ENCODE assay signal across 8 cellular contexts in the genomic region with DNA sequence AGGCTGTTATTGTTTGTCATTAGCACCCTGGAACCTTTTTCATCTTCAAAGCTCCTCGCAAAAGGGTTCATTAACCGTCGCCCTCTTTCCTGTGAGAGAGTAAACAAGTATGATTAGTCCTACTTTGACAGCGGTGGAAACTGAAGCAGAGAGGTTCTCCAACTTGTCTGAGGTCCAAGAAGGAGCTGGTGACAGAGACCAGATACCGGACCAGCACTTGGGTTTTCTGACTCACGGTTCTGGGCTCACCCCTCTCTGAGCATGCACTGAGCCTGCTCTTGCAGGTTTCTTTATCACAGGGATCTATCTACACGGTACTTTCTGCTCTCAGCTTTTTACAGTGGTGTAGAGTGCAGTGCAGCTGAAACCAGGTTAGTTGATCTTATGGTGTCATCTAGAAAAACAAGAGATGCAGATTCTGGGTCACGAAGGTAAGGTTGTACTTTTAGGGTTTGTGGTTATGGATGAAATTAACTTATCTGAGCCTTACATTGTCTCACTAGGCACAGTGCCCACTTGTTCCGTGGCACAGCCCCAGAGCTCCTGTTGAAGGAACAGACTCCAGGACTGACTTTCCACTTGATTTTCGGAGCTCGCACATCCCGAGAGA.
DNase-seq lines count a peak whose midpoint lies in the region; ATAC-seq, FAIRE-seq and TF ChIP-seq lines count a peak whose summit lies in the region.

No MANE protein-coding gene starts in this region.

- H3K27me3 Mint-ChIP-seq in neural crest cell (ENCODE audit: low read depth) = no peaks in the 10 kb centered on the region

- peak overlapping the region; percentile 88 to 99 (median 94) for H3K4me2 ChIP-seq in BLaER1 treated with 17β-estradiol and CSF1 and Interleukin-3, amounts not matched to agents 10 nM and 100 nM
- H3K4me2 ChIP-seq in SU-DHL-6 (ENCODE audit: low read depth, low read length, poor library complexity, severe bottlenecking) (peak overlapping the region; percentile 88), K562 (ENCODE audit: insufficient read depth, low read length) (no peak overlapping the region)

- H2AFZ ChIP-seq in SU-DHL-6 (ENCODE audit: low read depth, low read length, severe bottlenecking) (no peak overlapping the region), K562 (ENCODE audit: low read depth, low read length) (no peak overlapping the region)

- no peak for FAIRE-seq in K562 (lab: Jason Lieb, UNC)

- H4K20me1 ChIP-seq in BLaER1 treated with 17β-estradiol and CSF1 and Interleukin-3, amounts not matched to agents 10 nM and 100 nM = peaks cover 0 to 55% (median 26%) of the 10 kb centered on the region in 11 experiments; a peak in 12 of 22 replicates
- H4K20me1 ChIP-seq in SU-DHL-6 (ENCODE audit: low read depth, low read length) (no peaks in the 10 kb centered on the region), K562 (replicated peaks; ENCODE audit: control insufficient read depth, insufficient read depth, low read length) (no peaks in the 10 kb centered on the region; the same call in 1 of the 2 replicates)

- TF ChIP-seq CTCF in SU-DHL-6 (IDR thresholded peaks at IDR 0.05; ENCODE audit: insufficient read depth, low read length, poor library complexity, severe bottlenecking) (no peak), K562 (IDR thresholded peaks at IDR 0.05 in 2 of 3, conservative IDR thresholded peaks at IDR 0.05 in 1 of 3; ENCODE audit: insufficient read depth in 2 of 3, low read depth in 1 of 3, low read length in 3 of 3) (no peak), neural crest cell (conservative IDR thresholded peaks at IDR 0.05) (no peak), upper lobe of right lung (IDR thresholded peaks at IDR 0.05) (no peak), RWPE1 (conservative IDR thresholded peaks at IDR 0.05; ENCODE audit: low read depth) (no peak)

- H3K4me3 Mint-ChIP-seq in neural crest cell = no peak overlapping the region

- H3K9me2 ChIP-seq in SU-DHL-6 (replicated peaks; ENCODE audit: insufficient read depth, low read length) = no peaks in the 10 kb centered on the region

- H3K4me1 Mint-ChIP-seq in neural crest cell = no peaks in the 10 kb centered on the region

- peak overlapping the region; percentile 40 to 66 (median 55); a peak in 19 of 20 replicates for H3K4me3 ChIP-seq in BLaER1 treated with 17β-estradiol and CSF1 and Interleukin-3, amounts not matched to agents 10 nM and 100 nM
- H3K4me3 ChIP-seq in SU-DHL-6 (ENCODE audit: insufficient read depth, low read length, poor library complexity, severe bottlenecking) (peak overlapping the region; percentile 52), K562 (no peak overlapping the region), upper lobe of right lung (peak overlapping the region; percentile 32)

- H3K36me3 ChIP-seq in BLaER1 treated with 17β-estradiol and CSF1 and Interleukin-3, amounts not matched to agents 10 nM and 100 nM = peaks cover 13 to 59% (median 44%) of the 10 kb centered on the region in 11 experiments; a peak in 20 of 22 replicates
- peaks cover 12% of the 10 kb centered on the region; the same call in 1 of the 2 replicates for H3K36me3 ChIP-seq in SU-DHL-6 (ENCODE audit: low read length)
- H3K36me3 ChIP-seq in K562 (ENCODE audit: control insufficient read depth, insufficient read depth, low read length) = peaks cover 86% of the 10 kb centered on the region
- H3K36me3 ChIP-seq in upper lobe of right lung = peaks cover 8% of the 10 kb centered on the region

- peaks cover 27% of the 10 kb centered on the region for H3K36me3 Mint-ChIP-seq in neural crest cell (ENCODE audit: low read depth)

- intact Hi-C loops in K562 (cut with micrococcal nuclease) (no loop called here), upper lobe of right lung (cut with DNase I) (no loop called here)

- peaks cover 98% of the 10 kb centered on the region for H3K79me2 ChIP-seq in SU-DHL-6 (ENCODE audit: insufficient read depth, low read length)
- peaks cover 95% of the 10 kb centered on the region for H3K79me2 ChIP-seq in K562 (ENCODE audit: control insufficient read depth, insufficient read depth, low read length)

- CTCF ChIA-PET in K562 (lab: Yijun Ruan, JAX; ENCODE audit: low intra/inter-chr PET ratio) (no interaction called here), RWPE1 (lab: Yijun Ruan, JAX) (no interaction called here)

- peaks cover 85 to 98% (median 94%) of the 10 kb centered on the region in 10 experiments for H3K4me1 ChIP-seq in BLaER1 treated with 17β-estradiol and CSF1 and Interleukin-3, amounts not matched to agents 10 nM and 100 nM
- peaks cover 0 to 16% of the 10 kb centered on the region in 2 experiments; a peak in 3 of 5 replicates for H3K4me1 ChIP-seq in K562 (replicated peaks in 1 of 2; ENCODE audit: control insufficient read depth in 2 of 2, insufficient read depth in 2 of 2, low read length in 2 of 2)
- peaks cover 29% of the 10 kb centered on the region for H3K4me1 ChIP-seq in upper lobe of right lung

- H3K27ac Mint-ChIP-seq in neural crest cell (ENCODE audit: unreplicated experiment) = peak overlapping the region; percentile 36

- POLR2A ChIA-PET in K562 (lab: Yijun Ruan, JAX) (interaction anchor here (0.9 to 1.6 kb wide), 6 partner anchors 11 to 18 kb away, joined by 4 to 5 read pairs (median 4); no protein-coding TSS in a partner anchor), RWPE1 (lab: Yijun Ruan, JAX; ENCODE audit: low non-redundant PET) (no interaction called here)

- no peak for TF ChIP-seq POLR2A in K562 (conservative IDR thresholded peaks at IDR 0.05)

- no TSS peak for BruUV-seq in K562 (replicated peaks; lab: Mats Ljungman, UMichigan)

- TF ChIP-seq RAD21 in K562 (CRISPR knock-in tag; conservative IDR thresholded peaks at IDR 0.05 in 1 of 2, IDR thresholded peaks at IDR 0.05 in 1 of 2) = no peak

- in situ Hi-C loops in K562 (cut with MboI) = no loop called here

- H3K9ac ChIP-seq in BLaER1 treated with 17β-estradiol and CSF1 and Interleukin-3, amounts not matched to agents 10 nM and 100 nM = peak overlapping the region; percentile 78 to 96 (median 83)
- H3K9ac ChIP-seq in SU-DHL-6 (ENCODE audit: low read length) = peak overlapping the region; percentile 59
- no peak overlapping the region for H3K9ac ChIP-seq in K562 (ENCODE audit: insufficient read depth in 1 of 2, low read depth in 2 of 2, low read length in 2 of 2)

- ATAC-seq in GM21529 (IDR thresholded peaks at IDR 0.05; ENCODE audit: unreplicated experiment) = peak; percentile 46
- ATAC-seq in K562 = peak; percentile 48; the same call in 1 of the 3 replicates
- peak; percentile 60 for ATAC-seq in upper lobe of right lung

- H3K9me3 Mint-ChIP-seq in neural crest cell = peaks cover 8% of the 10 kb centered on the region

- TF ChIP-seq EP300 in K562 (IDR thresholded peaks at IDR 0.05; ENCODE audit: low read length) = no peak

- peaks cover 0 to 7% (median 5%) of the 10 kb centered on the region in 11 experiments; a peak in 8 of 22 replicates for H3K9me3 ChIP-seq in BLaER1 treated with 17β-estradiol and CSF1 and Interleukin-3, amounts not matched to agents 10 nM and 100 nM (replicated peaks in 1 of 11)
- H3K9me3 ChIP-seq in SU-DHL-6 (ENCODE audit: insufficient read depth, low read length) (no peaks in the 10 kb centered on the region), K562 (replicated peaks; ENCODE audit: control insufficient read depth, insufficient read depth, low read depth, low read length) (no peaks in the 10 kb centered on the region), upper lobe of right lung (no peaks in the 10 kb centered on the region)

- 80% methylated on average over 12 of the region's 12 CpGs for WGBS in K562 (ENCODE audit: insufficient coverage, low coverage, missing lambda C conversion rate)

- DNase-seq in K562 (ENCODE audit: extremely low read depth in 1 of 4, low spot score in 3 of 4) (no peak), neural crest cell (ENCODE audit: low read depth, low spot score) (no peak), upper lobe of right lung (no peak), RWPE1 (ENCODE audit: low spot score) (no peak), ureter (ENCODE audit: low spot score) (no peak)

- no peaks in the 10 kb centered on the region for H3K27me3 ChIP-seq in BLaER1 treated with 17β-estradiol and CSF1 and Interleukin-3, amounts not matched to agents 10 nM and 100 nM
- H3K27me3 ChIP-seq in SU-DHL-6 (ENCODE audit: low read length) = no peaks in the 10 kb centered on the region
- H3K27me3 ChIP-seq in K562 (ENCODE audit: control insufficient read depth in 2 of 2, insufficient read depth in 2 of 2, low read length in 2 of 2) = no peaks in the 10 kb centered on the region
- H3K27me3 ChIP-seq in upper lobe of right lung = no peaks in the 10 kb centered on the region

- H3F3A ChIP-seq in SU-DHL-6 (ENCODE audit: insufficient read depth) = peaks cover 67% of the 10 kb centered on the region

- H3K27ac ChIP-seq in BLaER1 treated with 17β-estradiol and CSF1 and Interleukin-3, amounts not matched to agents 10 nM and 100 nM = peak overlapping the region; percentile 75 to 99 (median 93)
- peak overlapping the region; percentile 98 for H3K27ac ChIP-seq in SU-DHL-6 (ENCODE audit: low read depth, low read length)
- H3K27ac ChIP-seq in K562 (ENCODE audit: extremely low read depth, low read depth, low read length) = no peak overlapping the region
- peak overlapping the region; percentile 86 for H3K27ac ChIP-seq in upper lobe of right lung
- H3K27ac ChIP-seq in RWPE1 = no peak overlapping the region

- no peaks in the 10 kb centered on the region for H3K9me1 ChIP-seq in K562 (ENCODE audit: control insufficient read depth, insufficient read depth, low read length)

TF ChIP-seq in K562, 482 proteins besides CTCF, POLR2A, EP300 and RAD21:
- no peak for TF ChIP-seq RNF2 (IDR thresholded peaks at IDR 0.05)

Comparison
In these comparisons a context has a peak if more than half of its experiments do, and no peak if none do; other contexts are left out.
1. H3K27ac ChIP-seq: peak in BLaER1 treated with 17β-estradiol and CSF1 and Interleukin-3, amounts not matched to agents 10 nM and 100 nM (11 of 11), SU-DHL-6 (single experiment) and upper lobe of right lung (single experiment); none in K562 (single experiment) and RWPE1 (single experiment).
2. H3K9ac ChIP-seq: peak in BLaER1 treated with 17β-estradiol and CSF1 and Interleukin-3, amounts not matched to agents 10 nM and 100 nM (11 of 11) and SU-DHL-6 (single experiment); none in K562 (0 of 2).
3. Peak in every context shown above with its lines, with median percentiles within 50 percentile points of each other: ATAC-seq.